Comparison of ENCODE assay signal across 14 cellular contexts in the genomic region with DNA sequence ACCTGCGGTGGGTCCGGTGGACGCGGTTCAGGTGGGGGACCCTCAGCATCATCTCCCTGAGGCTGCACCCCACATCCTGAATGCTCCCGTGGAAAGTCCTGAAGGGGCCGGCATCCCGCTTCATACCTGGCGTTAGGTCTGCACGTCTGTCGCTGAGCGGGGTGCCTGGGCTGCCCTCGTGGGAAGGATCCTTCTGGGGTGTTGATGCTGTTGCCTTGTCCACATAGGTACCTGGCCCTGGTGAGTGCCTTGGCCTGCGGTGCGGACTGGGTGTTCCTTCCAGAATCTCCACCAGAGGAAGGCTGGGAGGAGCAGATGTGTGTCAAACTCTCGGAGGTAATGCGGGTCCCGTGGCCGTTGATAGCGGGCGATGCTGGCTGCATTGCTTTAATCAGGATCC.
"Had no signal": no experiment of that assay in that cellular context is flagged by ENCODE, and none has a peak within 500 bp of the region (broad histone marks: within the 10 kb centered on the region; RNA-seq: fewer than 3 reads in every experiment).

No MANE protein-coding gene starts in this region.

- ATAC-seq: lower lobe of right lung; stimulated activated naive B cell treated with anti-CD40 and anti-IgM and Interleukin-4, amounts not matched to agents 10 μg/mL and 1 μg/mL and 100 μg/mL, for 72 hours had no signal

- H3K4me3 ChIP-seq: lower lobe of right lung, sigmoid colon, SJSA1, tibial nerve had no signal

- DNase-seq: activated CD4-positive, alpha-beta T cell treated with anti-CD3 and anti-CD28 coated beads, Interleukin-2, amount 10 ng/mL, durations not matched to agents 7 days and 5 days; activated CD8-positive, alpha-beta memory T cell treated with anti-CD3 and anti-CD28 coated beads for 24 hours; activated naive CD4-positive, alpha-beta T cell treated with Interleukin-2 at 50 U/mL for 16 hours; central memory CD4-positive, alpha-beta T cell; cortex of kidney; effector memory CD4-positive, alpha-beta T cell; kidney glomerular epithelial cell; lower lobe of right lung; sigmoid colon; stimulated activated CD4-positive, alpha-beta T cell treated with anti-CD3 and anti-CD28 coated beads, Interleukin-2, amount 100 ng/mL, for 48 hours; stimulated activated naive B cell treated with anti-CD40 and anti-IgM and Interleukin-4, amounts not matched to agents 10 μg/mL and 1 μg/mL and 100 μg/mL, for 72 hours; SW 1271 had no signal

- H3K9me3 ChIP-seq: lower lobe of right lung, sigmoid colon, SJSA1, tibial nerve had no signal

- H3K4me1 Mint-ChIP-seq: activated CD4-positive, alpha-beta T cell treated with anti-CD3 and anti-CD28 coated beads, Interleukin-2, amount 10 ng/mL, durations not matched to agents 7 days and 5 days; stimulated activated naive B cell treated with anti-CD40 and anti-IgM and Interleukin-4, amounts not matched to agents 10 μg/mL and 1 μg/mL and 100 μg/mL, for 72 hours had no signal

- H3K4me1 ChIP-seq: lower lobe of right lung had no signal

- H3K27me3 Mint-ChIP-seq: activated CD4-positive, alpha-beta T cell treated with anti-CD3 and anti-CD28 coated beads, Interleukin-2, amount 10 ng/mL, durations not matched to agents 7 days and 5 days; stimulated activated naive B cell treated with anti-CD40 and anti-IgM and Interleukin-4, amounts not matched to agents 10 μg/mL and 1 μg/mL and 100 μg/mL, for 72 hours had no signal

- H3K27me3 ChIP-seq: sigmoid colon, SJSA1, tibial nerve had no signal

- H3K9me3 Mint-ChIP-seq: activated CD4-positive, alpha-beta T cell treated with anti-CD3 and anti-CD28 coated beads, Interleukin-2, amount 10 ng/mL, durations not matched to agents 7 days and 5 days; stimulated activated naive B cell treated with anti-CD40 and anti-IgM and Interleukin-4, amounts not matched to agents 10 μg/mL and 1 μg/mL and 100 μg/mL, for 72 hours had no signal

- H3K4me3 Mint-ChIP-seq: activated CD4-positive, alpha-beta T cell treated with anti-CD3 and anti-CD28 coated beads, Interleukin-2, amount 10 ng/mL, durations not matched to agents 7 days and 5 days; stimulated activated naive B cell treated with anti-CD40 and anti-IgM and Interleukin-4, amounts not matched to agents 10 μg/mL and 1 μg/mL and 100 μg/mL, for 72 hours had no signal

- H3K27ac ChIP-seq: lower lobe of right lung, SJSA1 had no signal

- H3K27ac Mint-ChIP-seq: activated CD4-positive, alpha-beta T cell treated with anti-CD3 and anti-CD28 coated beads, Interleukin-2, amount 10 ng/mL, durations not matched to agents 7 days and 5 days had no signal
